In the genomic region with DNA sequence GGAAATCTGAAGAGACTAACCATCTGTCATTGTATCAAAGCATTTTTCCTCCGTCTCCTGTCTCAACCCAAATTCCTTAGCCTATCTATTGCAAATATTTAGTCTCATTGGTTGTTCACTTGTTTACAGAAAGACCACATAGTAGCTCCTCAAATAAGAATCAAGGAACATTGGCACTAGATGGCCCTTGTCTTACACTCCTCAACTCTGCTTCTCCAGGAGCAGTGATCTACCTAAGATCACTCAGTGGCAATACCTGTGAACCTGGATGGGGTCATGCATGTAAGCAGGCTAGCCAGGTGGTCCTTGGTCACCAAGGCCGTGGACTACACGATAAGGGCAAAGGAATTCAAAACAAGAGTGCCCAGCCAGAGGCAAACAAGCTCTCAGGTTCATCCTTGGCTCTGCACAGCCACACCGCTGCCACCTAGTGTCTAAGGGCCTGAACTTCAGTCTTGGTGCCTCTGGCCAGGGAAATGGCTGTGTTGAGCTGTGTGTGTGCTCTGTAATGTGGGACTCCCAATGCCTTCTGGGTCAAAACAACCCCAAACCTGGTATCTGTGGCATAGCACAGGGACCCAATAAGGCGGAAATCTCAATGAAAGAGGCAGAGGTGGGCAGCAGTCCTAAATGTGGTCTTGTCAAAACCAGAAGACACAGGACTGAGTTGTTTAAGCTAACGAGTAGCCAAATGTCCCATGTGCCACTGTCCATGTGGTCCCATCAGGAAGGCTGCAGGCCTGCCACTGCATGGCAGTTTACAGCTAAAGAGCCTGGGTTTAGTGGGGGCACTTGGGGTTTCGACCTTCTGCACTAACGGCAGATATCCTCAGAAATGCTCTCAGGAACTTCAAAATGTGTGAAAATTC, we compare ENCODE assay signal across 8 cellular contexts. TPM values are rescaled to one million over a fixed set of nuclear protein-coding genes. Genes with fewer than 3 reads are reported as not detected.
DNase-seq lines count a peak whose midpoint lies in the region; ATAC-seq and TF ChIP-seq lines count a peak whose summit lies in the region.

No MANE protein-coding gene starts in this region.

- H3K4me1 Mint-ChIP-seq in activated T-helper 1 cell treated with anti-CD3 and anti-CD28 coated beads, Interleukin-12 subunit alpha, Interleukin-12 subunit beta, Interleukin-2, Interleukin-4 antibody, amounts not matched to agents 30 ng/mL and 10 ng/mL and 1 ng/mL, durations not matched to agents 14 hours and 24 hours and 36 hours (ENCODE audit: low read depth): peaks cover 13% of the 10 kb centered on the region

- intact Hi-C loops in activated T-helper 1 cell treated with anti-CD3 and anti-CD28 coated beads, Interleukin-12 subunit alpha, Interleukin-12 subunit beta, Interleukin-2, Interleukin-4 antibody, amounts not matched to agents 30 ng/mL and 10 ng/mL and 1 ng/mL, durations not matched to agents 14 hours and 24 hours and 36 hours (cut with micrococcal nuclease): loop anchor here (1.0 to 10.0 kb wide), 4 partner anchors 147 to 367 kb away; no protein-coding TSS in a partner anchor
- intact Hi-C loops in thyroid gland (cut with DNase I): loop anchor here (10.0 kb wide), 2 partner anchors 257 to 357 kb away; a partner anchor contains a TSS

- TF ChIP-seq CTCF in GM10248 (IDR thresholded peaks at IDR 0.05; ENCODE audit: control extremely low read depth, extremely low read depth, low read depth, missing control alignments): peak; percentile 94
- peak; percentile 90 for TF ChIP-seq CTCF in RWPE1 (conservative IDR thresholded peaks at IDR 0.05; ENCODE audit: low read depth)
- peak; percentile 98 for TF ChIP-seq CTCF in fibroblast of the aortic adventitia (IDR thresholded peaks at IDR 0.05; ENCODE audit: insufficient read depth, low read length)
- peak in 1 of 3 donors; percentile 33 for TF ChIP-seq CTCF in omental fat pad (IDR thresholded peaks at IDR 0.05)
- peak; percentile 42 to 87 (median 80) for TF ChIP-seq CTCF in thyroid gland (IDR thresholded peaks at IDR 0.05)

- H3K27me3 ChIP-seq in thyroid gland: no peaks in the 10 kb centered on the region

- WGBS in thyroid gland, 2 donors: 55 to 59% methylated on average over 8 of the region's 8 CpGs

- DNase-seq in GM10248 (ENCODE audit: extremely low spot score) (peak; percentile 81), HCEC 1CT (peak; percentile 54), M059J (ENCODE audit: low read depth) (peak; percentile 76), RWPE1 (ENCODE audit: low spot score) (peak; percentile 72), fibroblast of the aortic adventitia (ENCODE audit: low read depth) (peak; percentile 81), omental fat pad (ENCODE audit: low spot score) (peak; percentile 35), thyroid gland (peak; percentile 68 to 77)
- peak; percentile 53 for DNase-seq in activated T-helper 1 cell treated with anti-CD3 and anti-CD28 coated beads, Interleukin-12 subunit alpha, Interleukin-12 subunit beta, Interleukin-2, Interleukin-4 antibody, amounts not matched to agents 30 ng/mL and 10 ng/mL and 1 ng/mL, durations not matched to agents 14 hours and 24 hours and 36 hours (ENCODE audit: low spot score)

- H3K36me3 Mint-ChIP-seq in activated T-helper 1 cell treated with anti-CD3 and anti-CD28 coated beads, Interleukin-12 subunit alpha, Interleukin-12 subunit beta, Interleukin-2, Interleukin-4 antibody, amounts not matched to agents 30 ng/mL and 10 ng/mL and 1 ng/mL, durations not matched to agents 14 hours and 24 hours and 36 hours (ENCODE audit: low read depth): peaks cover under 1% of the 10 kb centered on the region

- peaks cover 3% of the 10 kb centered on the region for H3K27me3 Mint-ChIP-seq in activated T-helper 1 cell treated with anti-CD3 and anti-CD28 coated beads, Interleukin-12 subunit alpha, Interleukin-12 subunit beta, Interleukin-2, Interleukin-4 antibody, amounts not matched to agents 30 ng/mL and 10 ng/mL and 1 ng/mL, durations not matched to agents 14 hours and 24 hours and 36 hours (ENCODE audit: insufficient read depth)

- ATAC-seq in omental fat pad (ENCODE audit: low FRiP score): peak; percentile 72

- H3K36me3 ChIP-seq in thyroid gland: no peaks in the 10 kb centered on the region

- TF ChIP-seq POLR2A in thyroid gland (IDR thresholded peaks at IDR 0.05): no peak

- H3K27ac Mint-ChIP-seq in activated T-helper 1 cell treated with anti-CD3 and anti-CD28 coated beads, Interleukin-12 subunit alpha, Interleukin-12 subunit beta, Interleukin-2, Interleukin-4 antibody, amounts not matched to agents 30 ng/mL and 10 ng/mL and 1 ng/mL, durations not matched to agents 14 hours and 24 hours and 36 hours: no peak overlapping the region

- CTCF ChIA-PET in GM10248 (lab: Yijun Ruan, JAX): interaction anchor here (0.6 to 7.7 kb wide), 76 partner anchors 11 to 1223 kb away, joined by 3 to 93 read pairs (median 5); a partner anchor contains a TSS
- CTCF ChIA-PET in RWPE1 (lab: Yijun Ruan, JAX): interaction anchor here (0.5 to 1.5 kb wide), 13 partner anchors 10 to 1684 kb away, joined by 3 to 7 read pairs (median 4); a partner anchor contains a TSS

- H3K9me3 Mint-ChIP-seq in activated T-helper 1 cell treated with anti-CD3 and anti-CD28 coated beads, Interleukin-12 subunit alpha, Interleukin-12 subunit beta, Interleukin-2, Interleukin-4 antibody, amounts not matched to agents 30 ng/mL and 10 ng/mL and 1 ng/mL, durations not matched to agents 14 hours and 24 hours and 36 hours: no peaks in the 10 kb centered on the region

- H3K4me3 Mint-ChIP-seq in activated T-helper 1 cell treated with anti-CD3 and anti-CD28 coated beads, Interleukin-12 subunit alpha, Interleukin-12 subunit beta, Interleukin-2, Interleukin-4 antibody, amounts not matched to agents 30 ng/mL and 10 ng/mL and 1 ng/mL, durations not matched to agents 14 hours and 24 hours and 36 hours: no peak overlapping the region

- no peak overlapping the region; the same call in 1 of the 2 replicates for H3K27ac ChIP-seq in RWPE1
- H3K27ac ChIP-seq in thyroid gland: peak overlapping the region in 2 of 3 donors; percentile 30 to 59

- peaks cover 5 to 20% of the 10 kb centered on the region in 2 donors for H3K4me1 ChIP-seq in thyroid gland

- POLR2A ChIA-PET in GM10248 (lab: Yijun Ruan, JAX) (no interaction called here), RWPE1 (lab: Yijun Ruan, JAX; ENCODE audit: low non-redundant PET) (no interaction called here)

- H3K4me3 ChIP-seq in fibroblast of the aortic adventitia (ENCODE audit: low read depth, low read length) (no peak overlapping the region), thyroid gland (replicated peaks in 1 of 3) (no peak overlapping the region)

- H3K9me3 ChIP-seq in thyroid gland: no peaks in the 10 kb centered on the region

RNA-seq across cellular contexts. Expression of a gene that starts 54.5 kb away (rescaled TPM):
- total RNA-seq in M059J (2014; rRNA removed; shearing (Covaris generic)): 9.2 and 15.2 TPM in 2 replicates
- 0.41 and 0.42 TPM in 2 replicates for total RNA-seq in activated T-helper 1 cell treated with anti-CD3 and anti-CD28 coated beads, Interleukin-12 subunit alpha, Interleukin-12 subunit beta, Interleukin-2, Interleukin-4 antibody, amounts not matched to agents 30 ng/mL and 10 ng/mL and 1 ng/mL, durations not matched to agents 14 hours and 24 hours and 36 hours
- 7.0 and 12.3 TPM in 2 replicates for total RNA-seq in fibroblast of the aortic adventitia (ENCODE audit: low replicate concordance)
- 1 to 10 TPM; 4.0 to 8.0 (median 5.9) TPM for total RNA-seq in omental fat pad
- total RNA-seq in thyroid gland: 1 to 10 TPM; 1.4 to 3.2 (median 2.3) TPM
